Comparison of ENCODE assay signal across 6 cellular contexts in genomic region chr9:16118090-16118489, GRCh38.
"Had no signal": no experiment of that assay in that cellular context is flagged by ENCODE, and none has a peak within 500 bp of the region (broad histone marks: within the 10 kb centered on the region; RNA-seq: fewer than 3 reads in every experiment).

No MANE protein-coding gene starts in this region.

- H3K9me3 Mint-ChIP-seq: H9 had no signal

- H3K27ac ChIP-seq: GM23248 had no signal

- H3K9ac ChIP-seq: GM23248 had no signal

- H3K4me3 ChIP-seq: GM23248 had no signal

- H3K4me3 Mint-ChIP-seq: H9, IgD-negative memory B cell had no signal

- H2AFZ ChIP-seq: GM23248 had no signal

- H3K4me1 Mint-ChIP-seq: IgD-negative memory B cell had no signal

- DNase-seq: GM23248, GOT3, H9, HCEC 1CT had no signal

- FAIRE-seq: HTR-8/SVneo had no signal

- H3K27ac Mint-ChIP-seq: H9, IgD-negative memory B cell had no signal
